Comparison of ENCODE assay signal across 22 cellular contexts in genomic region chr11:11044137-11044855, GRCh38.
DNase-seq lines count a peak whose midpoint lies in the region; ATAC-seq, FAIRE-seq and TF ChIP-seq lines count a peak whose summit lies in the region.
"Had no signal": no experiment of that assay in that cellular context is flagged by ENCODE, and none has a peak within 500 bp of the region (broad histone marks: within the 10 kb centered on the region; RNA-seq: fewer than 3 reads in every experiment).

No MANE protein-coding gene starts in this region.

- H3K27ac Mint-ChIP-seq in WTC11, result no peak overlapping the region
- H3K27ac Mint-ChIP-seq: B cell had no signal

- peak; percentile 34 for ATAC-seq in sciatic nerve
- ATAC-seq in WTC11, result no peak
- ATAC-seq: HepG2 had no signal

- FAIRE-seq in HTR-8/SVneo (lab: Jason Lieb, UNC), result no peak
- FAIRE-seq: GM12891, GM18507, H1, HepG2 had no signal

- no peak for TF ChIP-seq CTCF in WTC11 (IDR thresholded peaks at IDR 0.05)

- intact Hi-C loops in sciatic nerve (cut with DNase I), result no loop called here

- H3K27me3 Mint-ChIP-seq in WTC11 (ENCODE audit: low read depth), result no peaks in the 10 kb centered on the region; the same call in 1 of the 2 replicates

- CTCF ChIA-PET in WTC11 (lab: Charles Lee), result interaction anchor here (0.6 to 1.4 kb wide), 3 partner anchors 16 to 34 kb away, joined by 3 to 7 read pairs (median 3); no protein-coding TSS in a partner anchor

- in situ Hi-C loops in G401 (cut with HindIII; ENCODE audit: low sequenced_read_pairs), result no loop called here

- H3K4me3 Mint-ChIP-seq in WTC11, result no peak overlapping the region
- H3K4me3 Mint-ChIP-seq: B cell had no signal

- H3K4me1 Mint-ChIP-seq in WTC11, result 0 out of 2 replicates have a peak, but pooled peaks cover 3% of the 10 kb centered on the region
- H3K4me1 Mint-ChIP-seq: B cell had no signal

- DNase-seq in G401 (ENCODE audit: low spot score) (peak; percentile 94), NCI-H446 (lab: John Stamatoyannopoulos, UW) (peak; percentile 84 to 88), fibroblast of gingiva (ENCODE audit: low read depth) (peak; percentile 39), sciatic nerve (ENCODE audit: low spot score) (no peak), NCI-H526 (lab: John Stamatoyannopoulos, UW) (no peak), WTC11 (ENCODE audit: low spot score) (no peak), HTR-8/SVneo (ENCODE audit: insufficient read length, low spot score) (no peak), hippocampal formation (lab: John Stamatoyannopoulos, UW) (no peak)
- DNase-seq: CD4-positive, CD25-positive, alpha-beta regulatory T cell; COR-L47; DMS153; KG1; NCI-H1417; NCI-H2029; NCI-H748 treated with DMSO at 0.1 percent for 48 hours; NK-92 treated with Interleukin-12 subunit alpha and Interleukin-12 subunit beta, amount 100 ng/mL, for 24 hours; Right ventricle myocardium superior had no signal

- peaks cover 10% of the 10 kb centered on the region for H3K9me3 Mint-ChIP-seq in WTC11

- H3K36me3 Mint-ChIP-seq in WTC11, result no peaks in the 10 kb centered on the region
- H3K36me3 Mint-ChIP-seq: CD4-positive, CD25-positive, alpha-beta regulatory T cell had no signal

- POLR2A ChIA-PET in WTC11 (lab: Charles Lee), result no interaction called here

TF ChIP-seq in WTC11, 78 proteins besides CTCF, POLR2A, EP300 and RAD21:
- TF ChIP-seq, protein P1, sequence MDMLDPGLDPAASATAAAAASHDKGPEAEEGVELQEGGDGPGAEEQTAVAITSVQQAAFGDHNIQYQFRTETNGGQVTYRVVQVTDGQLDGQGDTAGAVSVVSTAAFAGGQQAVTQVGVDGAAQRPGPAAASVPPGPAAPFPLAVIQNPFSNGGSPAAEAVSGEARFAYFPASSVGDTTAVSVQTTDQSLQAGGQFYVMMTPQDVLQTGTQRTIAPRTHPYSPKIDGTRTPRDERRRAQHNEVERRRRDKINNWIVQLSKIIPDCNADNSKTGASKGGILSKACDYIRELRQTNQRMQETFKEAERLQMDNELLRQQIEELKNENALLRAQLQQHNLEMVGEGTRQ (CRISPR knock-in tag; IDR thresholded peaks at IDR 0.05), result no peak
- TF ChIP-seq, protein P2, sequence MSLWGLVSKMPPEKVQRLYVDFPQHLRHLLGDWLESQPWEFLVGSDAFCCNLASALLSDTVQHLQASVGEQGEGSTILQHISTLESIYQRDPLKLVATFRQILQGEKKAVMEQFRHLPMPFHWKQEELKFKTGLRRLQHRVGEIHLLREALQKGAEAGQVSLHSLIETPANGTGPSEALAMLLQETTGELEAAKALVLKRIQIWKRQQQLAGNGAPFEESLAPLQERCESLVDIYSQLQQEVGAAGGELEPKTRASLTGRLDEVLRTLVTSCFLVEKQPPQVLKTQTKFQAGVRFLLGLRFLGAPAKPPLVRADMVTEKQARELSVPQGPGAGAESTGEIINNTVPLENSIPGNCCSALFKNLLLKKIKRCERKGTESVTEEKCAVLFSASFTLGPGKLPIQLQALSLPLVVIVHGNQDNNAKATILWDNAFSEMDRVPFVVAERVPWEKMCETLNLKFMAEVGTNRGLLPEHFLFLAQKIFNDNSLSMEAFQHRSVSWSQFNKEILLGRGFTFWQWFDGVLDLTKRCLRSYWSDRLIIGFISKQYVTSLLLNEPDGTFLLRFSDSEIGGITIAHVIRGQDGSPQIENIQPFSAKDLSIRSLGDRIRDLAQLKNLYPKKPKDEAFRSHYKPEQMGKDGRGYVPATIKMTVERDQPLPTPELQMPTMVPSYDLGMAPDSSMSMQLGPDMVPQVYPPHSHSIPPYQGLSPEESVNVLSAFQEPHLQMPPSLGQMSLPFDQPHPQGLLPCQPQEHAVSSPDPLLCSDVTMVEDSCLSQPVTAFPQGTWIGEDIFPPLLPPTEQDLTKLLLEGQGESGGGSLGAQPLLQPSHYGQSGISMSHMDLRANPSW (CRISPR knock-in tag; conservative IDR thresholded peaks at IDR 0.05; ENCODE audit: low read depth), result no peak
- no peak for TF ChIP-seq CBFB (CRISPR knock-in tag; IDR thresholded peaks at IDR 0.05; ENCODE audit: low read depth)
- TF ChIP-seq NR1H2 (CRISPR knock-in tag; IDR thresholded peaks at IDR 0.05), result no peak
- TF ChIP-seq, protein P3, sequence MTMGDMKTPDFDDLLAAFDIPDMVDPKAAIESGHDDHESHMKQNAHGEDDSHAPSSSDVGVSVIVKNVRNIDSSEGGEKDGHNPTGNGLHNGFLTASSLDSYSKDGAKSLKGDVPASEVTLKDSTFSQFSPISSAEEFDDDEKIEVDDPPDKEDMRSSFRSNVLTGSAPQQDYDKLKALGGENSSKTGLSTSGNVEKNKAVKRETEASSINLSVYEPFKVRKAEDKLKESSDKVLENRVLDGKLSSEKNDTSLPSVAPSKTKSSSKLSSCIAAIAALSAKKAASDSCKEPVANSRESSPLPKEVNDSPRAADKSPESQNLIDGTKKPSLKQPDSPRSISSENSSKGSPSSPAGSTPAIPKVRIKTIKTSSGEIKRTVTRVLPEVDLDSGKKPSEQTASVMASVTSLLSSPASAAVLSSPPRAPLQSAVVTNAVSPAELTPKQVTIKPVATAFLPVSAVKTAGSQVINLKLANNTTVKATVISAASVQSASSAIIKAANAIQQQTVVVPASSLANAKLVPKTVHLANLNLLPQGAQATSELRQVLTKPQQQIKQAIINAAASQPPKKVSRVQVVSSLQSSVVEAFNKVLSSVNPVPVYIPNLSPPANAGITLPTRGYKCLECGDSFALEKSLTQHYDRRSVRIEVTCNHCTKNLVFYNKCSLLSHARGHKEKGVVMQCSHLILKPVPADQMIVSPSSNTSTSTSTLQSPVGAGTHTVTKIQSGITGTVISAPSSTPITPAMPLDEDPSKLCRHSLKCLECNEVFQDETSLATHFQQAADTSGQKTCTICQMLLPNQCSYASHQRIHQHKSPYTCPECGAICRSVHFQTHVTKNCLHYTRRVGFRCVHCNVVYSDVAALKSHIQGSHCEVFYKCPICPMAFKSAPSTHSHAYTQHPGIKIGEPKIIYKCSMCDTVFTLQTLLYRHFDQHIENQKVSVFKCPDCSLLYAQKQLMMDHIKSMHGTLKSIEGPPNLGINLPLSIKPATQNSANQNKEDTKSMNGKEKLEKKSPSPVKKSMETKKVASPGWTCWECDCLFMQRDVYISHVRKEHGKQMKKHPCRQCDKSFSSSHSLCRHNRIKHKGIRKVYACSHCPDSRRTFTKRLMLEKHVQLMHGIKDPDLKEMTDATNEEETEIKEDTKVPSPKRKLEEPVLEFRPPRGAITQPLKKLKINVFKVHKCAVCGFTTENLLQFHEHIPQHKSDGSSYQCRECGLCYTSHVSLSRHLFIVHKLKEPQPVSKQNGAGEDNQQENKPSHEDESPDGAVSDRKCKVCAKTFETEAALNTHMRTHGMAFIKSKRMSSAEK (CRISPR knock-in tag; IDR thresholded peaks at IDR 0.05; ENCODE audit: borderline replicate concordance), result no peak
- no peak for TF ChIP-seq HMGXB4 (CRISPR knock-in tag; IDR thresholded peaks at IDR 0.05)
- no peak for TF ChIP-seq MAX (CRISPR knock-in tag; IDR thresholded peaks at IDR 0.05)

Comparison
In these comparisons a context has a peak if more than half of its experiments do, and no peak if none do; other contexts are left out.
1. DNase-seq: peak in G401 (single experiment), NCI-H446 (2 of 2) and fibroblast of gingiva (single experiment); none in sciatic nerve (single experiment), NCI-H526 (0 of 2), WTC11 (single experiment), HTR-8/SVneo (single experiment) and hippocampal formation (0 of 2).